9 cellular contexts compared by ENCODE assay signal in the genomic region with DNA sequence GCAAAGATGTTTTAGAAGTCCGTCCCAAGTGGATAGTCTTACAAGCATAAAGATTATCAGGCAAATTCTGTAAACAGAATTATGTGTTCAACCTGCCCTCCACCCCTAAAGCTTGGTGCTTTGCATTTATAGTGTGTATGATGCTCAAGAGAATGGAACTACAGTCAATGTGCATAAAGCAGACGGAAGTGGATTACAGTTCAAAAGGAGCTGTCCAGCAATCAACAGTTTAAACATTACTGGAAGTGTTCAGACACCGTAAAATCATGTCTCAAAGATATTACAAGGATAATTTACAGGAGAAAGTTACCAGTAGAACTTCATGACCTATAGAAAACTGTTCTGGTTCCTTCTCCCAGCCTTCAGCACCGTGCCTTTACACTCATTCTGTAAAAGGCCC. TPM values are rescaled to one million over a fixed set of nuclear protein-coding genes. Genes with fewer than 3 reads are reported as not detected.
DNase-seq lines count a peak whose midpoint lies in the region; ATAC-seq, FAIRE-seq and TF ChIP-seq lines count a peak whose summit lies in the region.
"Had no signal": no experiment of that assay in that cellular context is flagged by ENCODE, and none has a peak within 500 bp of the region (broad histone marks: within the 10 kb centered on the region; RNA-seq: fewer than 3 reads in every experiment).

No MANE protein-coding gene starts in this region.

- POLR2A ChIA-PET in RWPE1 (lab: Yijun Ruan, JAX; ENCODE audit: low non-redundant PET), result no interaction called here

- H3K4me2 ChIP-seq in fibroblast of lung (ENCODE audit: extremely low read depth, insufficient read depth, low read length), result no peak overlapping the region

- no peak overlapping the region for H2AFZ ChIP-seq in fibroblast of lung (ENCODE audit: low read length)

- WGBS in psoas muscle, 3 donors, result 43 to 47% (median 47%) methylated on average over 4 of the region's 4 CpGs

- no peak for FAIRE-seq in HTR-8/SVneo (lab: Jason Lieb, UNC)
- FAIRE-seq: small intestine had no signal

- peak; percentile 10 for DNase-seq in HTR-8/SVneo (ENCODE audit: insufficient read length, low spot score)
- DNase-seq in T-helper 2 cell treated with Interferon-gamma antibody and Interleukin-4, amounts not matched to agents 5 μg/mL and 100 μg/mL, for 36 hours (ENCODE audit: low spot score), result no peak
- peak; percentile 10 to 17 for DNase-seq in fibroblast of lung (ENCODE audit: low read depth in 2 of 2)
- DNase-seq in psoas muscle, result no peak
- no peak for DNase-seq in mesenteric fat pad (ENCODE audit: low spot score)
- no peak for DNase-seq in RWPE1 (ENCODE audit: low spot score)
- no peak for DNase-seq in AML-193 (lab: John Stamatoyannopoulos, UW)

- H3K36me3 Mint-ChIP-seq in T-helper 2 cell treated with Interferon-gamma antibody and Interleukin-4, amounts not matched to agents 5 μg/mL and 100 μg/mL, for 36 hours (ENCODE audit: low read depth), result no peaks in the 10 kb centered on the region

- peak overlapping the region; percentile 77 for H3K4me3 Mint-ChIP-seq in T-helper 2 cell treated with Interferon-gamma antibody and Interleukin-4, amounts not matched to agents 5 μg/mL and 100 μg/mL, for 36 hours

- CTCF ChIA-PET in RWPE1 (lab: Yijun Ruan, JAX), result interaction anchor here (0.7 kb wide), 2 partner anchors 576 to 1356 kb away, joined by 3 read pairs; no protein-coding TSS in a partner anchor

- peaks cover 4% of the 10 kb centered on the region for H3K4me1 Mint-ChIP-seq in T-helper 2 cell treated with Interferon-gamma antibody and Interleukin-4, amounts not matched to agents 5 μg/mL and 100 μg/mL, for 36 hours (ENCODE audit: low read depth)

- no peaks in the 10 kb centered on the region for H3K36me3 ChIP-seq in fibroblast of lung (ENCODE audit: control insufficient read depth, insufficient read depth, low read length)
- no peaks in the 10 kb centered on the region for H3K36me3 ChIP-seq in psoas muscle (ENCODE audit: insufficient read depth in 1 of 2, low read depth in 1 of 2)
- H3K36me3 ChIP-seq: Peyer's patch had no signal

- no peak for ATAC-seq in psoas muscle

- no peaks in the 10 kb centered on the region for H4K20me1 ChIP-seq in fibroblast of lung (ENCODE audit: control insufficient read depth, extremely low read depth, insufficient read depth, low read length)

- H3K27ac Mint-ChIP-seq in T-helper 2 cell treated with Interferon-gamma antibody and Interleukin-4, amounts not matched to agents 5 μg/mL and 100 μg/mL, for 36 hours, result no peak overlapping the region

- H3K27ac ChIP-seq in fibroblast of lung (ENCODE audit: insufficient read depth, low read length) (no peak overlapping the region), psoas muscle (no peak overlapping the region), RWPE1 (no peak overlapping the region)

- TF ChIP-seq CTCF in fibroblast of lung (conservative IDR thresholded peaks at IDR 0.05 in 1 of 2, IDR thresholded peaks at IDR 0.05 in 1 of 2; ENCODE audit: low read depth in 1 of 2, low read length in 2 of 2), result no peak
- no peak for TF ChIP-seq CTCF in psoas muscle (IDR thresholded peaks at IDR 0.05)
- no peak for TF ChIP-seq CTCF in RWPE1 (conservative IDR thresholded peaks at IDR 0.05; ENCODE audit: low read depth)

- H3K9me3 Mint-ChIP-seq in T-helper 2 cell treated with Interferon-gamma antibody and Interleukin-4, amounts not matched to agents 5 μg/mL and 100 μg/mL, for 36 hours, result no peaks in the 10 kb centered on the region

- no peak overlapping the region for H3K4me3 ChIP-seq in fibroblast of lung (replicated peaks in 1 of 4; ENCODE audit: control extremely low read depth in 1 of 4, insufficient read depth in 1 of 4, low read depth in 3 of 4, low read length in 4 of 4)
- H3K4me3 ChIP-seq in psoas muscle, result peak overlapping the region; percentile 88

- H3K79me2 ChIP-seq in fibroblast of lung (ENCODE audit: control insufficient read depth, insufficient read depth, low read length), result no peaks in the 10 kb centered on the region

- no peaks in the 10 kb centered on the region for H3K9me3 ChIP-seq in fibroblast of lung (ENCODE audit: control insufficient read depth, insufficient read depth, low read depth, low read length)
- no peaks in the 10 kb centered on the region for H3K9me3 ChIP-seq in psoas muscle
- H3K9me3 ChIP-seq: Peyer's patch had no signal

- no peaks in the 10 kb centered on the region for H3K4me1 ChIP-seq in fibroblast of lung (ENCODE audit: control insufficient read depth, extremely low read depth, insufficient read depth, low read length)
- H3K4me1 ChIP-seq in psoas muscle, result no peaks in the 10 kb centered on the region
- H3K4me1 ChIP-seq: Peyer's patch had no signal

- H3K27me3 ChIP-seq in fibroblast of lung (ENCODE audit: control insufficient read depth, insufficient read depth, low read length) (peaks cover 13% of the 10 kb centered on the region), psoas muscle (ENCODE audit: insufficient read depth in 3 of 3, low read length in 2 of 3) (peaks cover 0 to 13% (median 0%) of the 10 kb centered on the region in 3 donors)

- intact Hi-C loops in psoas muscle (cut with DNase I), result no loop called here

- H3K27me3 Mint-ChIP-seq in T-helper 2 cell treated with Interferon-gamma antibody and Interleukin-4, amounts not matched to agents 5 μg/mL and 100 μg/mL, for 36 hours (ENCODE audit: low read depth), result peaks cover 36% of the 10 kb centered on the region

- H3K9ac ChIP-seq in fibroblast of lung (ENCODE audit: insufficient read depth, low read length), result no peak overlapping the region

RNA-seq across cellular contexts. Expression of gene RIC3, which starts 1.0 kb away (rescaled TPM):
- total RNA-seq in fibroblast of lung (not detected in 2 replicates), psoas muscle (1 to 10 TPM; 3.4 to 8.4 (median 4.4) TPM), mesenteric fat pad (2.3 TPM)
- polyA plus RNA-seq in fibroblast of lung (not detected in 2 replicates), psoas muscle (1 to 10 TPM in 2 of 3 donors, under 1 TPM in 1; 0.46 to 3.3 (median 2.7) TPM)
- polyA plus RNA-seq in fibroblast of lung (2012), result not detected in 2 replicates
- not detected in 2 replicates for polyA minus RNA-seq in fibroblast of lung (ENCODE audit: low replicate concordance)

Comparison
In these comparisons a context has a peak if more than half of its experiments do, and no peak if none do; other contexts are left out.
1. DNase-seq: peak in HTR-8/SVneo (single experiment) and fibroblast of lung (2 of 2); none in T-helper 2 cell treated with Interferon-gamma antibody and Interleukin-4, amounts not matched to agents 5 μg/mL and 100 μg/mL, for 36 hours (single experiment), psoas muscle (0 of 2), mesenteric fat pad (single experiment), RWPE1 (single experiment) and AML-193 (0 of 2).